ENCODE assay signal across 20 cellular contexts in the genomic region with DNA sequence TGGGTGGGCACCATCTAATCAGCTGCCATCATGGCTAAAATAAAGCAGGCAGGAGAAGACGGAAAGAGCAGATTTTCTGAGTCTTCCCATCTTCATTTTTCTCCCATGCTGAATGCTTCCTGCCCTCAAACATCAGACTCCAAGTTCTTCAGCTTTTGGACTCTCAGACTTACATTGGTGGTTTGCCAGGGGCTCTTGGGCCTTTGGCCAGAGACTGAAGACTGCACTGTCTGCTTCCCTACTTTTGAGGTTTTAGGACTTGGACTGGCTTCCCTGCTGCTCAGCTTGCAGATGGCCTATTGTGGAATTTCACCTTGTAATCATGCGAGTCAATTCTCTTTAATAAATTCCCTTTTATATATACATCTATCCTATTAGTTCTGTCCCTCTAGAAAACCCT. TPM values are rescaled to one million over a fixed set of nuclear protein-coding genes. Genes with fewer than 3 reads are reported as not detected.
DNase-seq lines count a peak whose midpoint lies in the region; ATAC-seq and TF ChIP-seq lines count a peak whose summit lies in the region.
"Had no signal": no experiment of that assay in that cellular context is flagged by ENCODE, and none has a peak within 500 bp of the region (broad histone marks: within the 10 kb centered on the region; RNA-seq: fewer than 3 reads in every experiment).

No MANE protein-coding gene starts in this region.

- no peak for ATAC-seq in heart left ventricle
- ATAC-seq in left cardiac atrium = peak in 1 of 2 donors; percentile 28
- ATAC-seq in GM18858 (IDR thresholded peaks at IDR 0.05; ENCODE audit: unreplicated experiment) = no peak
- ATAC-seq: Panc1 had no signal

- TF ChIP-seq CTCF in heart left ventricle (IDR thresholded peaks at IDR 0.05) (no peak), GM13977 (IDR thresholded peaks at IDR 0.05; ENCODE audit: extremely low read depth, insufficient read depth, missing control alignments) (no peak)

- whole genome bisulfite sequencing in heart left ventricle, 4 donors = 72 to 83% (median 76%) methylated on average over 2 of the region's 2 CpGs

- in situ Hi-C loops in GM13977 (cut with MboI; ENCODE audit: low pct_unique_long_range_greater_than_20kb, low sequenced_read_pairs, unreplicated experiment) = no loop called here

- intact Hi-C loops in heart left ventricle (cut with DNase I) (no loop called here), cardiac septum (cut with DNase I) (no loop called here), left cardiac atrium (cut with DNase I) (no loop called here)

- peaks cover 0 to 18% (median 0%) of the 10 kb centered on the region in 12 donors for H3K4me1 ChIP-seq in heart left ventricle

- no peaks in the 10 kb centered on the region for H3K27me3 ChIP-seq in heart left ventricle

- no peak overlapping the region for H3K4me3 ChIP-seq in heart left ventricle

- H3K27ac ChIP-seq in heart left ventricle = peak overlapping the region in 1 of 12 donors; percentile 22

- peak in 4 of 5 donors; percentile 42 to 74 (median 58) for DNase-seq in heart left ventricle
- no peak for DNase-seq in cardiac septum (ENCODE audit: low spot score)
- DNase-seq in left cardiac atrium = peak; percentile 33
- DNase-seq in mucosa of gallbladder (ENCODE audit: low spot score) = peak; percentile 38
- DNase-seq in SIG-M5 treated with dmso at 0.1 percent for 504 hours (lab: John Stamatoyannopoulos, UW; ENCODE audit: unreplicated experiment) = no peak
- no peak for DNase-seq in SKM-1 treated with dmso at 0.1 percent for 144 hours (lab: John Stamatoyannopoulos, UW; ENCODE audit: unreplicated experiment)
- DNase-seq in GM13977 (ENCODE audit: low spot score) = no peak
- DNase-seq: 8988T, DMS53, GF-D8, Kasumi-1, NCI-H1417, NCI-H1694 treated with DMSO at 0.1 percent for 48 hours, NCI-H2081 treated with DMSO at 0.1 percent for 48 hours, NCI-H2171 treated with DMSO at 0.1 percent for 48 hours, NCI-H82 had no signal

- H3K9me3 ChIP-seq in heart left ventricle = peaks cover 0 to 11% (median 4%) of the 10 kb centered on the region in 12 donors

- no peaks in the 10 kb centered on the region for H3K36me3 ChIP-seq in heart left ventricle

- TF ChIP-seq POLR2A in heart left ventricle (IDR thresholded peaks at IDR 0.05) = no peak

RNA-seq across cellular contexts. Expression of a gene that starts 36.6 kb away (rescaled TPM):
- total RNA-seq in heart left ventricle = 10 to 100 TPM in 3 of 9 donors, 1 to 10 TPM in 6; 1.3 to 13.6 (median 6.3) TPM
- polyA plus RNA-seq in heart left ventricle = 10 to 100 TPM in 1 of 2 donors, 1 to 10 TPM in 1; 1.9 to 14.2 TPM
- total RNA-seq in cardiac septum = 5.9 TPM
- total RNA-seq in left cardiac atrium = 1 to 10 TPM; 1.3 to 1.5 TPM
- 0.14 TPM for total RNA-seq in mucosa of gallbladder
- total RNA-seq: MCF 10A had no signal
- polyA plus RNA-seq: CD14-positive monocyte had no signal

Comparison
In these comparisons a context has a peak if more than half of its experiments do, and no peak if none do; other contexts are left out.
1. DNase-seq: peak in heart left ventricle (4 of 5), left cardiac atrium (single experiment) and mucosa of gallbladder (single experiment); none in cardiac septum (single experiment), SIG-M5 treated with dmso at 0.1 percent for 504 hours (single experiment), SKM-1 treated with dmso at 0.1 percent for 144 hours (single experiment) and GM13977 (single experiment).